Comparison of ENCODE assay signal across 1 cellular context in the genomic region with DNA sequence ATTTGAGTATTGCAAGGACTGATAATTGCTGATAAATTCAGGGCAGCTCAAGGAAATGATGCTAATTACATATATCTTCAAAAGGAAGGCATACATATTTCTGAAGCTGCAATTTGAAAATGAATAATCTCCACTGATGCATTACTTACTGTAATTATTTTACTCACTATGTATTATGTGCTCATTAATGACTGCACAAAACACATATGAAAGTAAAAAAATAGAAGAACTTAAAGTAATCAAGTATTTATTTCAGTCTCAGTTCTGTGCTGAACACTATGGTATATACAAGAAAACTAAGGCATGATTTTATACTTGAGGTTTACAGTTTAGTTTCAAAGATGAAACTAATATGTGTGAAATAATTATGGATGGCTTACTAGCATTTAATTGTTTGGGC.
TF ChIP-seq lines count a peak whose summit lies in the region.

No MANE protein-coding gene starts in this region.

TF ChIP-seq in GM12878, 131 proteins besides CTCF, POLR2A, EP300 and RAD21:
- TF ChIP-seq, protein P1, sequence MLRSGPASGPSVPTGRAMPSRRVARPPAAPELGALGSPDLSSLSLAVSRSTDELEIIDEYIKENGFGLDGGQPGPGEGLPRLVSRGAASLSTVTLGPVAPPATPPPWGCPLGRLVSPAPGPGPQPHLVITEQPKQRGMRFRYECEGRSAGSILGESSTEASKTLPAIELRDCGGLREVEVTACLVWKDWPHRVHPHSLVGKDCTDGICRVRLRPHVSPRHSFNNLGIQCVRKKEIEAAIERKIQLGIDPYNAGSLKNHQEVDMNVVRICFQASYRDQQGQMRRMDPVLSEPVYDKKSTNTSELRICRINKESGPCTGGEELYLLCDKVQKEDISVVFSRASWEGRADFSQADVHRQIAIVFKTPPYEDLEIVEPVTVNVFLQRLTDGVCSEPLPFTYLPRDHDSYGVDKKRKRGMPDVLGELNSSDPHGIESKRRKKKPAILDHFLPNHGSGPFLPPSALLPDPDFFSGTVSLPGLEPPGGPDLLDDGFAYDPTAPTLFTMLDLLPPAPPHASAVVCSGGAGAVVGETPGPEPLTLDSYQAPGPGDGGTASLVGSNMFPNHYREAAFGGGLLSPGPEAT (IDR thresholded peaks at IDR 0.05; ENCODE audit: low read depth): 0 out of 2 replicates have a peak, but pooled peaks have one; percentile 15
- TF ChIP-seq ATF7 (IDR thresholded peaks at IDR 0.05; ENCODE audit: low read depth): 0 out of 2 replicates have a peak, but pooled peaks have one; percentile 29
- TF ChIP-seq ZNF217 (IDR thresholded peaks at IDR 0.05): no peak
- TF ChIP-seq MTA2 (IDR thresholded peaks at IDR 0.05; ENCODE audit: low read depth): peak; percentile 96
- TF ChIP-seq TCF7 (IDR thresholded peaks at IDR 0.05; ENCODE audit: borderline replicate concordance): no peak
